In the genomic region with DNA sequence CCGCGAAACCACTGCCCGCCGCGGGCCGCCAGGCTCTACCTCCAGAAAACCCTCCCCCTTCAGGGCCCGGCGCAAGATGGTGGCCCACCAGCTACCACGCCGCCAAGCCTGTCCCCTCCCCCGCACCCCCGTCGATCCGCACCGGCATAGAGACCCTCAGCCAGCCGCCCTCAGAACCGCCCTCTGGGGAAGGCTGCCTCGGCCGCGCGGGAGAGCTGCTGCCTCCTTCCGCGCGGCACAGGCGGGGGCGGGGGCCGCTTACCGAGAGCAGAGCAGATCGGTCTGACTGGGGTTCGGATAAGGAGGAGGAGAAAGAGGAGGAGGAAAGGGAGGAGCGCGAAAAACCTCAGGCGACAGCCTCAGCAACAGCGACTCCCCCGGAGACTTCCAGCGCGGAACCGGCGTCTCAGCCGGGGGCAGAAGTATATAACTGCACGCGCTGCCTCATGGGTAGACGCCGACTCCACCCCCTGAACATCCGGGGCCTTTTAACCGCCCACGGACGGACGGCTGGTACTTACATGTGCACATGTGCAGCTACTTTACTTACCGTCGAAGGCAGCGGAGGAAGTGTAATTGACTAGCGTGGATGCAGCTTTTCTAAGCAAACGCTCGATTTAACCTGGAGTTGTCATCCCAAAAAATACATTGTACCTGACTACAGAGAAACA, we compare ENCODE assay signal across 1 cellular context.
TF ChIP-seq lines count a peak whose summit lies in the region.

A gene with protein sequence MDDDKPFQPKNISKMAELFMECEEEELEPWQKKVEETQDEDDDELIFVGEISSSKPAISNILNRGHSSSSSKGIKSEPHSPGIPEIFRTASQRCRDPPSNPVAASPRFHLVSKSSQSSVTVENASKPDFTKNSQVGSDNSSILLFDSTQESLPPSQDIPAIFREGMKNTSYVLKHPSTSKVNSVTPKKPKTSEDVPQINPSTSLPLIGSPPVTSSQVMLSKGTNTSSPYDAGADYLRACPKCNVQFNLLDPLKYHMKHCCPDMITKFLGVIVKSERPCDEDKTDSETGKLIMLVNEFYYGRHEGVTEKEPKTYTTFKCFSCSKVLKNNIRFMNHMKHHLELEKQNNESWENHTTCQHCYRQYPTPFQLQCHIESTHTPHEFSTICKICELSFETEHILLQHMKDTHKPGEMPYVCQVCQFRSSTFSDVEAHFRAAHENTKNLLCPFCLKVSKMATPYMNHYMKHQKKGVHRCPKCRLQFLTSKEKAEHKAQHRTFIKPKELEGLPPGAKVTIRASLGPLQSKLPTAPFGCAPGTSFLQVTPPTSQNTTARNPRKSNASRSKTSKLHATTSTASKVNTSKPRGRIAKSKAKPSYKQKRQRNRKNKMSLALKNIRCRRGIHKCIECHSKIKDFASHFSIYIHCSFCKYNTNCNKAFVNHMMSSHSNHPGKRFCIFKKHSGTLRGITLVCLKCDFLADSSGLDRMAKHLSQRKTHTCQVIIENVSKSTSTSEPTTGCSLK (minus strand): TSS at position 400 of the 671 bp plus-strand sequence. CDS start 8,450 bp downstream, outside the sequence.

TF ChIP-seq in HepG2, 621 proteins besides CTCF, POLR2A, EP300 and RAD21 (continued from another document and continues in another):
- TF ChIP-seq, protein P1, sequence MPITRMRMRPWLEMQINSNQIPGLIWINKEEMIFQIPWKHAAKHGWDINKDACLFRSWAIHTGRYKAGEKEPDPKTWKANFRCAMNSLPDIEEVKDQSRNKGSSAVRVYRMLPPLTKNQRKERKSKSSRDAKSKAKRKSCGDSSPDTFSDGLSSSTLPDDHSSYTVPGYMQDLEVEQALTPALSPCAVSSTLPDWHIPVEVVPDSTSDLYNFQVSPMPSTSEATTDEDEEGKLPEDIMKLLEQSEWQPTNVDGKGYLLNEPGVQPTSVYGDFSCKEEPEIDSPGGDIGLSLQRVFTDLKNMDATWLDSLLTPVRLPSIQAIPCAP (CRISPR knock-in tag; IDR thresholded peaks at IDR 0.05; ENCODE audit: low read depth): no peak
- TF ChIP-seq, protein P2, sequence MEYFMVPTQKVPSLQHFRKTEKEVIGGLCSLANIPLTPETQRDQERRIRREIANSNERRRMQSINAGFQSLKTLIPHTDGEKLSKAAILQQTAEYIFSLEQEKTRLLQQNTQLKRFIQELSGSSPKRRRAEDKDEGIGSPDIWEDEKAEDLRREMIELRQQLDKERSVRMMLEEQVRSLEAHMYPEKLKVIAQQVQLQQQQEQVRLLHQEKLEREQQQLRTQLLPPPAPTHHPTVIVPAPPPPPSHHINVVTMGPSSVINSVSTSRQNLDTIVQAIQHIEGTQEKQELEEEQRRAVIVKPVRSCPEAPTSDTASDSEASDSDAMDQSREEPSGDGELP (IDR thresholded peaks at IDR 0.05; ENCODE audit: borderline replicate concordance, low read depth): no peak
- TF ChIP-seq NR3C1 (CRISPR knock-in tag; IDR thresholded peaks at IDR 0.05) (no peak), ZNF160 (CRISPR knock-in tag; IDR thresholded peaks at IDR 0.05) (no peak), KDM4B (CRISPR knock-in tag; IDR thresholded peaks at IDR 0.05) (no peak), ZNF121 (CRISPR knock-in tag; IDR thresholded peaks at IDR 0.05) (no peak), SALL1 (CRISPR knock-in tag; IDR thresholded peaks at IDR 0.05) (peak; percentile 50), ZNF777 (CRISPR knock-in tag; IDR thresholded peaks at IDR 0.05) (peak; percentile 77; the same call in 1 of the 2 replicates), ZSCAN9 (CRISPR knock-in tag; IDR thresholded peaks at IDR 0.05; ENCODE audit: borderline replicate concordance) (peak; percentile 53; the same call in 1 of the 2 replicates), CHCHD3 (CRISPR knock-in tag; IDR thresholded peaks at IDR 0.05) (no peak), MYNN (CRISPR knock-in tag; IDR thresholded peaks at IDR 0.05; ENCODE audit: low read depth) (0 out of 2 replicates have a peak, but pooled peaks have one; percentile 46), CBX5 (CRISPR knock-in tag; IDR thresholded peaks at IDR 0.05; ENCODE audit: borderline replicate concordance) (peak; percentile 38; the same call in 1 of the 2 replicates), ZNF768 (CRISPR knock-in tag; IDR thresholded peaks at IDR 0.05) (peak; percentile 26; the same call in 1 of the 2 replicates), NR2C2 (CRISPR knock-in tag; IDR thresholded peaks at IDR 0.05; ENCODE audit: borderline replicate concordance) (no peak)
- TF ChIP-seq, protein P3, sequence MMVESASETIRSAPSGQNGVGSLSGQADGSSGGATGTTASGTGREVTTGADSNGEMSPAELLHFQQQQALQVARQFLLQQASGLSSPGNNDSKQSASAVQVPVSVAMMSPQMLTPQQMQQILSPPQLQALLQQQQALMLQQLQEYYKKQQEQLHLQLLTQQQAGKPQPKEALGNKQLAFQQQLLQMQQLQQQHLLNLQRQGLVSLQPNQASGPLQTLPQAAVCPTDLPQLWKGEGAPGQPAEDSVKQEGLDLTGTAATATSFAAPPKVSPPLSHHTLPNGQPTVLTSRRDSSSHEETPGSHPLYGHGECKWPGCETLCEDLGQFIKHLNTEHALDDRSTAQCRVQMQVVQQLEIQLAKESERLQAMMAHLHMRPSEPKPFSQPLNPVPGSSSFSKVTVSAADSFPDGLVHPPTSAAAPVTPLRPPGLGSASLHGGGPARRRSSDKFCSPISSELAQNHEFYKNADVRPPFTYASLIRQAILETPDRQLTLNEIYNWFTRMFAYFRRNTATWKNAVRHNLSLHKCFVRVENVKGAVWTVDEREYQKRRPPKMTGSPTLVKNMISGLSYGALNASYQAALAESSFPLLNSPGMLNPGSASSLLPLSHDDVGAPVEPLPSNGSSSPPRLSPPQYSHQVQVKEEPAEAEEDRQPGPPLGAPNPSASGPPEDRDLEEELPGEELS (CRISPR knock-in tag; IDR thresholded peaks at IDR 0.05): 0 out of 2 replicates have a peak, but pooled peaks have one; percentile 29
- TF ChIP-seq, protein P4, sequence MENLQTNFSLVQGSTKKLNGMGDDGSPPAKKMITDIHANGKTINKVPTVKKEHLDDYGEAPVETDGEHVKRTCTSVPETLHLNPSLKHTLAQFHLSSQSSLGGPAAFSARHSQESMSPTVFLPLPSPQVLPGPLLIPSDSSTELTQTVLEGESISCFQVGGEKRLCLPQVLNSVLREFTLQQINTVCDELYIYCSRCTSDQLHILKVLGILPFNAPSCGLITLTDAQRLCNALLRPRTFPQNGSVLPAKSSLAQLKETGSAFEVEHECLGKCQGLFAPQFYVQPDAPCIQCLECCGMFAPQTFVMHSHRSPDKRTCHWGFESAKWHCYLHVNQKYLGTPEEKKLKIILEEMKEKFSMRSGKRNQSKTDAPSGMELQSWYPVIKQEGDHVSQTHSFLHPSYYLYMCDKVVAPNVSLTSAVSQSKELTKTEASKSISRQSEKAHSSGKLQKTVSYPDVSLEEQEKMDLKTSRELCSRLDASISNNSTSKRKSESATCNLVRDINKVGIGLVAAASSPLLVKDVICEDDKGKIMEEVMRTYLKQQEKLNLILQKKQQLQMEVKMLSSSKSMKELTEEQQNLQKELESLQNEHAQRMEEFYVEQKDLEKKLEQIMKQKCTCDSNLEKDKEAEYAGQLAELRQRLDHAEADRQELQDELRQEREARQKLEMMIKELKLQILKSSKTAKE (CRISPR knock-in tag; IDR thresholded peaks at IDR 0.05; ENCODE audit: borderline replicate concordance): no peak
- TF ChIP-seq, protein P5, sequence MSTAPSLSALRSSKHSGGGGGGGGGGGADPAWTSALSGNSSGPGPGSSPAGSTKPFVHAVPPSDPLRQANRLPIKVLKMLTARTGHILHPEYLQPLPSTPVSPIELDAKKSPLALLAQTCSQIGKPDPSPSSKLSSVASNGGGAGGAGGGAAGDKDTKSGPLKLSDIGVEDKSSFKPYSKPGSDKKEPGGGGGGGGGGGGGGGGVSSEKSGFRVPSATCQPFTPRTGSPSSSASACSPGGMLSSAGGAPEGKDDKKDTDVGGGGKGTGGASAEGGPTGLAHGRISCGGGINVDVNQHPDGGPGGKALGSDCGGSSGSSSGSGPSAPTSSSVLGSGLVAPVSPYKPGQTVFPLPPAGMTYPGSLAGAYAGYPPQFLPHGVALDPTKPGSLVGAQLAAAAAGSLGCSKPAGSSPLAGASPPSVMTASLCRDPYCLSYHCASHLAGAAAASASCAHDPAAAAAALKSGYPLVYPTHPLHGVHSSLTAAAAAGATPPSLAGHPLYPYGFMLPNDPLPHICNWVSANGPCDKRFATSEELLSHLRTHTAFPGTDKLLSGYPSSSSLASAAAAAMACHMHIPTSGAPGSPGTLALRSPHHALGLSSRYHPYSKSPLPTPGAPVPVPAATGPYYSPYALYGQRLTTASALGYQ (CRISPR knock-in tag; IDR thresholded peaks at IDR 0.05): no peak
- TF ChIP-seq, protein P6, sequence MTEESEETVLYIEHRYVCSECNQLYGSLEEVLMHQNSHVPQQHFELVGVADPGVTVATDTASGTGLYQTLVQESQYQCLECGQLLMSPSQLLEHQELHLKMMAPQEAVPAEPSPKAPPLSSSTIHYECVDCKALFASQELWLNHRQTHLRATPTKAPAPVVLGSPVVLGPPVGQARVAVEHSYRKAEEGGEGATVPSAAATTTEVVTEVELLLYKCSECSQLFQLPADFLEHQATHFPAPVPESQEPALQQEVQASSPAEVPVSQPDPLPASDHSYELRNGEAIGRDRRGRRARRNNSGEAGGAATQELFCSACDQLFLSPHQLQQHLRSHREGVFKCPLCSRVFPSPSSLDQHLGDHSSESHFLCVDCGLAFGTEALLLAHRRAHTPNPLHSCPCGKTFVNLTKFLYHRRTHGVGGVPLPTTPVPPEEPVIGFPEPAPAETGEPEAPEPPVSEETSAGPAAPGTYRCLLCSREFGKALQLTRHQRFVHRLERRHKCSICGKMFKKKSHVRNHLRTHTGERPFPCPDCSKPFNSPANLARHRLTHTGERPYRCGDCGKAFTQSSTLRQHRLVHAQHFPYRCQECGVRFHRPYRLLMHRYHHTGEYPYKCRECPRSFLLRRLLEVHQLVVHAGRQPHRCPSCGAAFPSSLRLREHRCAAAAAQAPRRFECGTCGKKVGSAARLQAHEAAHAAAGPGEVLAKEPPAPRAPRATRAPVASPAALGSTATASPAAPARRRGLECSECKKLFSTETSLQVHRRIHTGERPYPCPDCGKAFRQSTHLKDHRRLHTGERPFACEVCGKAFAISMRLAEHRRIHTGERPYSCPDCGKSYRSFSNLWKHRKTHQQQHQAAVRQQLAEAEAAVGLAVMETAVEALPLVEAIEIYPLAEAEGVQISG (CRISPR knock-in tag; IDR thresholded peaks at IDR 0.05): peak; percentile 60
- TF ChIP-seq, protein P7, sequence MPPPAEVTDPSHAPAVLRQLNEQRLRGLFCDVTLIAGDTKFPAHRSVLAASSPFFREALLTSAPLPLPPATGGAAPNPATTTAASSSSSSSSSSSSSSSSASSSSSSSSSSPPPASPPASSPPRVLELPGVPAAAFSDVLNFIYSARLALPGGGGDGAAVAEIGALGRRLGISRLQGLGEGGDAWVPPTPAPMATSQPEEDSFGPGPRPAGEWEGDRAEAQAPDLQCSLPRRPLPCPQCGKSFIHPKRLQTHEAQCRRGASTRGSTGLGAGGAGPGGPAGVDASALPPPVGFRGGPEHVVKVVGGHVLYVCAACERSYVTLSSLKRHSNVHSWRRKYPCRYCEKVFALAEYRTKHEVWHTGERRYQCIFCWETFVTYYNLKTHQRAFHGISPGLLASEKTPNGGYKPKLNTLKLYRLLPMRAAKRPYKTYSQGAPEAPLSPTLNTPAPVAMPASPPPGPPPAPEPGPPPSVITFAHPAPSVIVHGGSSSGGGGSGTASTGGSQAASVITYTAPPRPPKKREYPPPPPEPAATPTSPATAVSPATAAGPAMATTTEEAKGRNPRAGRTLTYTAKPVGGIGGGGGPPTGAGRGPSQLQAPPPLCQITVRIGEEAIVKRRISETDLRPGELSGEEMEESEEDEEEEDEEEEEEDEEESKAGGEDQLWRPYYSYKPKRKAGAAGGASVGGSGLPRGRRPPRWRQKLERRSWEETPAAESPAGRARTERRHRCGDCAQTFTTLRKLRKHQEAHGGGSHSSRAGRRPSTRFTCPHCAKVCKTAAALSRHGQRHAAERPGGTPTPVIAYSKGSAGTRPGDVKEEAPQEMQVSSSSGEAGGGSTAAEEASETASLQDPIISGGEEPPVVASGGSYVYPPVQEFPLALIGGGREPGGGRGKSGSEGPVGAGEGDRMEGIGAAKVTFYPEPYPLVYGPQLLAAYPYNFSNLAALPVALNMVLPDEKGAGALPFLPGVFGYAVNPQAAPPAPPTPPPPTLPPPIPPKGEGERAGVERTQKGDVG (CRISPR knock-in tag; IDR thresholded peaks at IDR 0.05; ENCODE audit: borderline replicate concordance): no peak
- TF ChIP-seq, protein P8, sequence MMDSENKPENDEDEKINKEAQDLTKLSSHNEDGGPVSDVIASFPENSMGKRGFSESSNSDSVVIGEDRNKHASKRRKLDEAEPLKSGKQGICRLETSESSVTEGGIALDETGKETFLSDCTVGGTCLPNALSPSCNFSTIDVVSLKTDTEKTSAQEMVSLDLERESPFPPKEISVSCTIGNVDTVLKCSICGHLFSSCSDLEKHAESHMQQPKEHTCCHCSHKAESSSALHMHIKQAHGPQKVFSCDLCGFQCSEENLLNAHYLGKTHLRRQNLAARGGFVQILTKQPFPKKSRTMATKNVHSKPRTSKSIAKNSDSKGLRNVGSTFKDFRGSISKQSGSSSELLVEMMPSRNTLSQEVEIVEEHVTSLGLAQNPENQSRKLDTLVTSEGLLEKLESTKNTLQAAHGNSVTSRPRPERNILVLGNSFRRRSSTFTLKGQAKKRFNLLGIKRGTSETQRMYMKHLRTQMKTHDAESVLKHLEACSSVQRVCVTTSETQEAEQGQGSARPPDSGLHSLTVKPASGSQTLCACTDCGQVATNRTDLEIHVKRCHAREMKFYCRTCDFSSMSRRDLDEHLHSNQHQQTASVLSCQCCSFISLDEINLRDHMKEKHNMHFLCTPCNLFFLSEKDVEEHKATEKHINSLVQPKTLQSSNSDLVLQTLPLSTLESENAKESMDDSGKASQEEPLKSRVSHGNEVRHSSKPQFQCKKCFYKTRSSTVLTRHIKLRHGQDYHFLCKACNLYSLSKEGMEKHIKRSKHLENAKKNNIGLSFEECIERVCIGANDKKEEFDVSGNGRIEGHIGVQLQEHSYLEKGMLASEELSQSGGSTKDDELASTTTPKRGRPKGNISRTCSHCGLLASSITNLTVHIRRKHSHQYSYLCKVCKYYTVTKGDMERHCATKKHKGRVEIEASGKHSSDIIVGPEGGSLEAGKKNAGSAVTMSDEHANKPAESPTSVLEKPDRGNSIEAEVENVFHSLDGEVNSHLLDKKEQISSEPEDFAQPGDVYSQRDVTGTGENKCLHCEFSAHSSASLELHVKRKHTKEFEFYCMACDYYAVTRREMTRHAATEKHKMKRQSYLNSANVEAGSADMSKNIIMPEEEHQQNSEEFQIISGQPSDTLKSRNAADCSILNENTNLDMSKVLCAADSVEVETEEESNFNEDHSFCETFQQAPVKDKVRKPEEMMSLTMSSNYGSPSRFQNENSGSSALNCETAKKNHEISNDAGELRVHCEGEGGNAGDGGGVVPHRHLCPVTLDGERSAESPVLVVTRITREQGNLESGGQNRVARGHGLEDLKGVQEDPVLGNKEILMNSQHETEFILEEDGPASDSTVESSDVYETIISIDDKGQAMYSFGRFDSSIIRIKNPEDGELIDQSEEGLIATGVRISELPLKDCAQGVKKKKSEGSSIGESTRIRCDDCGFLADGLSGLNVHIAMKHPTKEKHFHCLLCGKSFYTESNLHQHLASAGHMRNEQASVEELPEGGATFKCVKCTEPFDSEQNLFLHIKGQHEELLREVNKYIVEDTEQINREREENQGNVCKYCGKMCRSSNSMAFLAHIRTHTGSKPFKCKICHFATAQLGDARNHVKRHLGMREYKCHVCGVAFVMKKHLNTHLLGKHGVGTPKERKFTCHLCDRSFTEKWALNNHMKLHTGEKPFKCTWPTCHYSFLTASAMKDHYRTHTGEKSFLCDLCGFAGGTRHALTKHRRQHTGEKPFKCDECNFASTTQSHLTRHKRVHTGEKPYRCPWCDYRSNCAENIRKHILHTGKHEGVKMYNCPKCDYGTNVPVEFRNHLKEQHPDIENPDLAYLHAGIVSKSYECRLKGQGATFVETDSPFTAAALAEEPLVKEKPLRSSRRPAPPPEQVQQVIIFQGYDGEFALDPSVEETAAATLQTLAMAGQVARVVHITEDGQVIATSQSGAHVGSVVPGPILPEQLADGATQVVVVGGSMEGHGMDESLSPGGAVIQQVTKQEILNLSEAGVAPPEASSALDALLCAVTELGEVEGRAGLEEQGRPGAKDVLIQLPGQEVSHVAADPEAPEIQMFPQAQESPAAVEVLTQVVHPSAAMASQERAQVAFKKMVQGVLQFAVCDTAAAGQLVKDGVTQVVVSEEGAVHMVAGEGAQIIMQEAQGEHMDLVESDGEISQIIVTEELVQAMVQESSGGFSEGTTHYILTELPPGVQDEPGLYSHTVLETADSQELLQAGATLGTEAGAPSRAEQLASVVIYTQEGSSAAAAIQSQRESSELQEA (CRISPR knock-in tag; IDR thresholded peaks at IDR 0.05; ENCODE audit: not compliant biosample characterization): no peak
